ENCODE assay signal across 1 cellular context in the genomic region with DNA sequence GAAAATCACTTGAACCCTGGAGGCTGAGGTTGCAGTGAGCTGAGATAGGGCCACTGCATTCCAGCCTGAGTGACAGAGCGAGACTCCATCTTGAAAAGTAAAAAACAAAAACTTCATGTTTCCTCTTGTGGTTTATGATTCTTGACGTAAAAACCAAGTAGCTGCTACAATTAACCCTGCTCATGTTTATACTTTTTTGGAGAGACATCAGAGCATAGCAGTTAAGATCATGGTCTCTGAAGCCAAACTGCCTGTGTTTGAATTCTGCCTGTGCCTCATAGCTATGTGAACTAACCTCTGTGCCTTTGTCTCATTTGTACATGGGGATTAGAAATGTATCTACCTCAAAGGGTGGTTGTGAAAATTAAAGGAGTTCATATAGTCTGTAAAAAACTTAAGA.
TF ChIP-seq lines count a peak whose summit lies in the region.

No MANE protein-coding gene starts in this region.

TF ChIP-seq in WTC11, 78 proteins besides CTCF, POLR2A, EP300 and RAD21:
- TF ChIP-seq, protein P1, sequence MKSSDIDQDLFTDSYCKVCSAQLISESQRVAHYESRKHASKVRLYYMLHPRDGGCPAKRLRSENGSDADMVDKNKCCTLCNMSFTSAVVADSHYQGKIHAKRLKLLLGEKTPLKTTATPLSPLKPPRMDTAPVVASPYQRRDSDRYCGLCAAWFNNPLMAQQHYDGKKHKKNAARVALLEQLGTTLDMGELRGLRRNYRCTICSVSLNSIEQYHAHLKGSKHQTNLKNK (CRISPR knock-in tag; IDR thresholded peaks at IDR 0.05) = no peak
- TF ChIP-seq ZNF423 (CRISPR knock-in tag; IDR thresholded peaks at IDR 0.05) (no peak), CBFB (CRISPR knock-in tag; IDR thresholded peaks at IDR 0.05; ENCODE audit: low read depth) (no peak), ZBTB21 (CRISPR knock-in tag; IDR thresholded peaks at IDR 0.05; ENCODE audit: borderline replicate concordance) (no peak), ZNF671 (CRISPR knock-in tag; IDR thresholded peaks at IDR 0.05) (no peak), ZNF121 (CRISPR knock-in tag; IDR thresholded peaks at IDR 0.05) (no peak), PRRX2 (CRISPR knock-in tag; IDR thresholded peaks at IDR 0.05) (no peak)
- TF ChIP-seq, protein P2, sequence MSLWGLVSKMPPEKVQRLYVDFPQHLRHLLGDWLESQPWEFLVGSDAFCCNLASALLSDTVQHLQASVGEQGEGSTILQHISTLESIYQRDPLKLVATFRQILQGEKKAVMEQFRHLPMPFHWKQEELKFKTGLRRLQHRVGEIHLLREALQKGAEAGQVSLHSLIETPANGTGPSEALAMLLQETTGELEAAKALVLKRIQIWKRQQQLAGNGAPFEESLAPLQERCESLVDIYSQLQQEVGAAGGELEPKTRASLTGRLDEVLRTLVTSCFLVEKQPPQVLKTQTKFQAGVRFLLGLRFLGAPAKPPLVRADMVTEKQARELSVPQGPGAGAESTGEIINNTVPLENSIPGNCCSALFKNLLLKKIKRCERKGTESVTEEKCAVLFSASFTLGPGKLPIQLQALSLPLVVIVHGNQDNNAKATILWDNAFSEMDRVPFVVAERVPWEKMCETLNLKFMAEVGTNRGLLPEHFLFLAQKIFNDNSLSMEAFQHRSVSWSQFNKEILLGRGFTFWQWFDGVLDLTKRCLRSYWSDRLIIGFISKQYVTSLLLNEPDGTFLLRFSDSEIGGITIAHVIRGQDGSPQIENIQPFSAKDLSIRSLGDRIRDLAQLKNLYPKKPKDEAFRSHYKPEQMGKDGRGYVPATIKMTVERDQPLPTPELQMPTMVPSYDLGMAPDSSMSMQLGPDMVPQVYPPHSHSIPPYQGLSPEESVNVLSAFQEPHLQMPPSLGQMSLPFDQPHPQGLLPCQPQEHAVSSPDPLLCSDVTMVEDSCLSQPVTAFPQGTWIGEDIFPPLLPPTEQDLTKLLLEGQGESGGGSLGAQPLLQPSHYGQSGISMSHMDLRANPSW (CRISPR knock-in tag; conservative IDR thresholded peaks at IDR 0.05; ENCODE audit: low read depth) = no peak
- TF ChIP-seq, protein P3, sequence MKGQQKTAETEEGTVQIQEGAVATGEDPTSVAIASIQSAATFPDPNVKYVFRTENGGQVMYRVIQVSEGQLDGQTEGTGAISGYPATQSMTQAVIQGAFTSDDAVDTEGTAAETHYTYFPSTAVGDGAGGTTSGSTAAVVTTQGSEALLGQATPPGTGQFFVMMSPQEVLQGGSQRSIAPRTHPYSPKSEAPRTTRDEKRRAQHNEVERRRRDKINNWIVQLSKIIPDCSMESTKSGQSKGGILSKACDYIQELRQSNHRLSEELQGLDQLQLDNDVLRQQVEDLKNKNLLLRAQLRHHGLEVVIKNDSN (CRISPR knock-in tag; IDR thresholded peaks at IDR 0.05) = no peak
- TF ChIP-seq, protein P4, sequence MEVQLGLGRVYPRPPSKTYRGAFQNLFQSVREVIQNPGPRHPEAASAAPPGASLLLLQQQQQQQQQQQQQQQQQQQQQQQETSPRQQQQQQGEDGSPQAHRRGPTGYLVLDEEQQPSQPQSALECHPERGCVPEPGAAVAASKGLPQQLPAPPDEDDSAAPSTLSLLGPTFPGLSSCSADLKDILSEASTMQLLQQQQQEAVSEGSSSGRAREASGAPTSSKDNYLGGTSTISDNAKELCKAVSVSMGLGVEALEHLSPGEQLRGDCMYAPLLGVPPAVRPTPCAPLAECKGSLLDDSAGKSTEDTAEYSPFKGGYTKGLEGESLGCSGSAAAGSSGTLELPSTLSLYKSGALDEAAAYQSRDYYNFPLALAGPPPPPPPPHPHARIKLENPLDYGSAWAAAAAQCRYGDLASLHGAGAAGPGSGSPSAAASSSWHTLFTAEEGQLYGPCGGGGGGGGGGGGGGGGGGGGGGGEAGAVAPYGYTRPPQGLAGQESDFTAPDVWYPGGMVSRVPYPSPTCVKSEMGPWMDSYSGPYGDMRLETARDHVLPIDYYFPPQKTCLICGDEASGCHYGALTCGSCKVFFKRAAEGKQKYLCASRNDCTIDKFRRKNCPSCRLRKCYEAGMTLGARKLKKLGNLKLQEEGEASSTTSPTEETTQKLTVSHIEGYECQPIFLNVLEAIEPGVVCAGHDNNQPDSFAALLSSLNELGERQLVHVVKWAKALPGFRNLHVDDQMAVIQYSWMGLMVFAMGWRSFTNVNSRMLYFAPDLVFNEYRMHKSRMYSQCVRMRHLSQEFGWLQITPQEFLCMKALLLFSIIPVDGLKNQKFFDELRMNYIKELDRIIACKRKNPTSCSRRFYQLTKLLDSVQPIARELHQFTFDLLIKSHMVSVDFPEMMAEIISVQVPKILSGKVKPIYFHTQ (CRISPR knock-in tag; IDR thresholded peaks at IDR 0.05) = no peak
